1 cellular context compared by ENCODE assay signal in the genomic region with DNA sequence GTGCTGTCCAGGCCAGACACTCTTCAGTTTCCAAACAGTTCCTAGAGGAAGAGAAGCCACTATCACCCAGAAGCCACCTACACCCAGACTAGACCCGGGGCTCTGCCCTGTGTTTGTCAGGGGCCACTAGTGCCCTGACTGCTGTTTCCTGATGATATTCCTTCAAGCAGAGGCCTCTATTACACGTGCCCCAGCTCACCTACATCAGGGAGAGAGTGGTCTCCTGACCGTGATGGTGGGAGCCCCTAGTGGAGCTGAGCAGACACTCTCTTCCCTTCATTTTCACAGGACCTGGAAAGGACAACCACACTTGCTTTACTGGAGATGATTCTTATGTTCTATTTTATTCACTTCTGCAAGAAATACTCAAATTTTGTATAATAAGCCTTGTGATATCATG.
TF ChIP-seq lines count a peak whose summit lies in the region.

No MANE protein-coding gene starts in this region.

TF ChIP-seq in endothelial cell of umbilical vein, 7 proteins besides CTCF, POLR2A, EP300 and RAD21:
- no peak for TF ChIP-seq JUN (IDR thresholded peaks at IDR 0.05; ENCODE audit: borderline replicate concordance, insufficient read depth, insufficient read length, low read depth)
- no peak for TF ChIP-seq EZH2 (IDR thresholded peaks at IDR 0.05; ENCODE audit: borderline replicate concordance, low read depth, low read length, severe bottlenecking)
- TF ChIP-seq, protein P1, sequence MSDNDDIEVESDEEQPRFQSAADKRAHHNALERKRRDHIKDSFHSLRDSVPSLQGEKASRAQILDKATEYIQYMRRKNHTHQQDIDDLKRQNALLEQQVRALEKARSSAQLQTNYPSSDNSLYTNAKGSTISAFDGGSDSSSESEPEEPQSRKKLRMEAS (IDR thresholded peaks at IDR 0.05; ENCODE audit: insufficient read depth, insufficient read length), result no peak
- no peak for TF ChIP-seq MYC (IDR thresholded peaks at IDR 0.05; ENCODE audit: low read depth, low read length)
- TF ChIP-seq FOS (IDR thresholded peaks at IDR 0.05; ENCODE audit: borderline replicate concordance, insufficient read depth, low read length), result no peak
- no peak for TF ChIP-seq GATA2 (IDR thresholded peaks at IDR 0.05; ENCODE audit: insufficient read depth, insufficient read length, low read depth, low read length)
- no peak for TF ChIP-seq POLR2AphosphoS5 (IDR thresholded peaks at IDR 0.05; ENCODE audit: insufficient read depth, low read depth, low read length)
